ENCODE assay signal across 29 cellular contexts in genomic region chr2:29559608-29560007, GRCh38.
"Had no signal": no experiment of that assay in that cellular context is flagged by ENCODE, and none has a peak within 500 bp of the region (broad histone marks: within the 10 kb centered on the region; RNA-seq: fewer than 3 reads in every experiment).

No MANE protein-coding gene starts in this region.

- H3K27ac ChIP-seq: colonic mucosa, coronary artery, dorsolateral prefrontal cortex, epithelial cell of prostate, esophagus squamous epithelium, foreskin keratinocyte, gastrocnemius medialis, gastroesophageal sphincter, heart left ventricle, heart right ventricle, hepatocyte had no signal

- H3K4me1 ChIP-seq: colonic mucosa, esophagus squamous epithelium, foreskin keratinocyte, gastrocnemius medialis, gastroesophageal sphincter, heart left ventricle had no signal

- H3K36me3 ChIP-seq: colonic mucosa, esophagus squamous epithelium, gastrocnemius medialis, gastroesophageal sphincter, heart left ventricle, heart right ventricle had no signal

- H2AFZ ChIP-seq: hepatocyte had no signal

- H3K4me3 ChIP-seq: colonic mucosa, coronary artery, dorsolateral prefrontal cortex, esophagus squamous epithelium, gastrocnemius medialis, gastroesophageal sphincter, heart left ventricle, heart right ventricle, hepatocyte had no signal

- H3K27me3 Mint-ChIP-seq: dendritic cell treated with granulocyte-macrophage colony-stimulating factor and Interleukin-4, amounts not matched to agents 40 ng/mL and 50 ng/mL, for 4 days had no signal

- H3K27ac Mint-ChIP-seq: dendritic cell treated with granulocyte-macrophage colony-stimulating factor and Interleukin-4, amounts not matched to agents 40 ng/mL and 50 ng/mL, for 4 days; effector memory CD8-positive, alpha-beta T cell; endodermal cell had no signal

- H3K9me3 Mint-ChIP-seq: dendritic cell treated with granulocyte-macrophage colony-stimulating factor and Interleukin-4, amounts not matched to agents 40 ng/mL and 50 ng/mL, for 4 days; effector memory CD8-positive, alpha-beta T cell; endodermal cell had no signal

- H3K27me3 ChIP-seq: colonic mucosa, gastrocnemius medialis, gastroesophageal sphincter, heart left ventricle, hepatocyte had no signal

- FAIRE-seq: colon, endometrium, endothelial cell of umbilical vein, frontal cortex had no signal

- DNase-seq: colonic mucosa; cortex of kidney; dermis blood vessel endothelial cell; dorsolateral prefrontal cortex; effector CD4-positive, alpha-beta T cell; effector CD8-positive, alpha-beta T cell; effector memory CD4-positive, alpha-beta T cell; effector memory CD8-positive, alpha-beta T cell; endodermal cell; erythroblast; esophagus squamous epithelium; foreskin fibroblast; foreskin keratinocyte; foreskin melanocyte; gastrocnemius medialis; glutamatergic neuron; head of caudate nucleus; heart left ventricle; heart right ventricle had no signal

- H3K4me2 ChIP-seq: hepatocyte had no signal

- ATAC-seq: effector memory CD8-positive, alpha-beta T cell; esophagus mucosa; foreskin keratinocyte; gastrocnemius medialis; gastroesophageal sphincter; heart left ventricle; heart right ventricle had no signal

- H3K4me3 Mint-ChIP-seq: dendritic cell treated with granulocyte-macrophage colony-stimulating factor and Interleukin-4, amounts not matched to agents 40 ng/mL and 50 ng/mL, for 4 days; effector memory CD8-positive, alpha-beta T cell; endodermal cell had no signal

- H3K9me3 ChIP-seq: colonic mucosa, esophagus squamous epithelium, gastrocnemius medialis, gastroesophageal sphincter had no signal

- H3K79me2 ChIP-seq: hepatocyte had no signal
